34 cellular contexts compared by ENCODE assay signal in genomic region chr7:106190589-106191330, GRCh38.
DNase-seq lines count a peak whose midpoint lies in the region; ATAC-seq, FAIRE-seq and TF ChIP-seq lines count a peak whose summit lies in the region.
"Had no signal": no experiment of that assay in that cellular context is flagged by ENCODE, and none has a peak within 500 bp of the region (broad histone marks: within the 10 kb centered on the region; RNA-seq: fewer than 3 reads in every experiment).

No MANE protein-coding gene starts in this region.

- intact Hi-C loops in HepG2 (cut with micrococcal nuclease; ENCODE audit: unreplicated experiment), result no loop called here

- no peak overlapping the region for H3K4me3 ChIP-seq in liver (ENCODE audit: low read depth in 1 of 3, low read length in 3 of 3)
- no peak overlapping the region for H3K4me3 ChIP-seq in HepG2 (replicated peaks in 1 of 3; ENCODE audit: insufficient read depth in 1 of 3, low read depth in 2 of 3, low read length in 3 of 3)
- H3K4me3 ChIP-seq: A549, esophagus muscularis mucosa, HAP-1, hepatocyte, left lung, prostate gland, thoracic aorta had no signal

- no peaks in the 10 kb centered on the region for H3K36me3 ChIP-seq in liver (ENCODE audit: control insufficient read depth in 4 of 4, insufficient read depth in 3 of 4, low read depth in 1 of 4, low read length in 3 of 4)
- no peaks in the 10 kb centered on the region for H3K36me3 ChIP-seq in HepG2 (replicated peaks in 1 of 2; ENCODE audit: control insufficient read depth in 1 of 2, insufficient read depth in 2 of 2, low read length in 2 of 2)
- H3K36me3 ChIP-seq: esophagus muscularis mucosa, HAP-1, left lung, prostate gland, thoracic aorta had no signal

- BruUV-seq in HepG2 (replicated peaks; lab: Mats Ljungman, UMichigan), result no TSS peak

- H3K27ac ChIP-seq in liver (ENCODE audit: low read depth in 1 of 2, low read length in 2 of 2) (no peak overlapping the region), HepG2 (ENCODE audit: extremely low read length, insufficient read depth, low read length) (no peak overlapping the region)
- H3K27ac ChIP-seq: A549, esophagus muscularis mucosa, hepatocyte, left lung, thoracic aorta had no signal

- no peak overlapping the region for H3K4me2 ChIP-seq in HepG2 (ENCODE audit: low read depth, low read length)
- H3K4me2 ChIP-seq: A549, hepatocyte had no signal

- TF ChIP-seq RAD21 in liver (IDR thresholded peaks at IDR 0.05) (no peak), HepG2 (CRISPR knock-in tag; IDR thresholded peaks at IDR 0.05) (no peak)

- CTCF ChIA-PET in HepG2 (lab: Yijun Ruan, JAX; ENCODE audit: low intra/inter-chr PET ratio, low total read pairs), result no interaction called here

- POLR2A ChIA-PET in HepG2 (lab: Yijun Ruan, JAX), result no interaction called here

- TF ChIP-seq POLR2A in HepG2 (IDR thresholded peaks at IDR 0.05; ENCODE audit: insufficient read depth in 1 of 2, low read depth in 2 of 2, low read length in 2 of 2), result no peak

- TF ChIP-seq EP300 in HepG2 (IDR thresholded peaks at IDR 0.05; ENCODE audit: low read depth in 2 of 2, low read length in 2 of 2) (no peak), HepG2 (CRISPR knock-in tag; IDR thresholded peaks at IDR 0.05; ENCODE audit: borderline replicate concordance) (no peak)

- H2AFZ ChIP-seq in HepG2 (ENCODE audit: low read length), result no peak overlapping the region
- H2AFZ ChIP-seq: hepatocyte had no signal

- no peaks in the 10 kb centered on the region for H3K79me2 ChIP-seq in HepG2 (ENCODE audit: insufficient read depth, low read length)
- H3K79me2 ChIP-seq: hepatocyte had no signal

- WGBS in liver, result 85% methylated on average over 10 of the region's 10 CpGs
- 2% methylated on average over 10 of the region's 10 CpGs for WGBS in HepG2 (ENCODE audit: low lambda C conversion rate)

- H3K4me1 ChIP-seq in liver (ENCODE audit: control insufficient read depth in 4 of 4, insufficient read depth in 4 of 4, low read length in 3 of 4) (peaks cover 0 to 2% (median under 1%) of the 10 kb centered on the region in 4 donors), HepG2 (ENCODE audit: insufficient read depth, low read length) (no peaks in the 10 kb centered on the region)
- H3K4me1 ChIP-seq: A549, HAP-1, left lung, prostate gland had no signal

- FAIRE-seq in HepG2 (lab: Jason Lieb, UNC), result no peak
- FAIRE-seq: A549, bronchial epithelial cell, colon, frontal cortex, GM18507, HTR-8/SVneo had no signal

- H3K9ac ChIP-seq in liver (ENCODE audit: low read depth in 1 of 2, low read length in 2 of 2) (no peak overlapping the region), HepG2 (ENCODE audit: insufficient read depth, low read depth, low read length) (no peak overlapping the region)

- ATAC-seq in HepG2 (no peak), HG03460 (IDR thresholded peaks at IDR 0.05; ENCODE audit: unreplicated experiment) (no peak), HG02970 (IDR thresholded peaks at IDR 0.05; ENCODE audit: low FRiP score, unreplicated experiment) (no peak)
- ATAC-seq: A549; CD8-positive, alpha-beta T cell; effector memory CD8-positive, alpha-beta T cell; left lung had no signal

- TF ChIP-seq CTCF in liver (IDR thresholded peaks at IDR 0.05; ENCODE audit: low read depth, low read length, missing input control) (no peak), HepG2 (CRISPR knock-in tag; IDR thresholded peaks at IDR 0.05) (no peak)

- no peaks in the 10 kb centered on the region for H3K9me3 ChIP-seq in liver (ENCODE audit: control insufficient read depth in 4 of 4, low read length in 3 of 4)
- no peaks in the 10 kb centered on the region for H3K9me3 ChIP-seq in HepG2 (ENCODE audit: low read length)
- H3K9me3 ChIP-seq: A549, esophagus muscularis mucosa, HAP-1, left lung, prostate gland, thoracic aorta had no signal

- no peaks in the 10 kb centered on the region for H4K20me1 ChIP-seq in HepG2 (ENCODE audit: insufficient read depth, low read length)

- no peak for DNase-seq in HepG2 (ENCODE audit: low spot score)
- peak; percentile 43 for DNase-seq in NCI-H2081 treated with DMSO at 0.1 percent for 48 hours (lab: John Stamatoyannopoulos, UW)
- DNase-seq in dermis microvascular lymphatic vessel endothelial cell (ENCODE audit: low read depth in 2 of 2), result peak; percentile 36 to 84
- no peak for DNase-seq in nucleus accumbens (lab: John Stamatoyannopoulos, UW)
- no peak for DNase-seq in C1 segment of cervical spinal cord (lab: John Stamatoyannopoulos, UW)
- DNase-seq: activated CD4-positive, alpha-beta T cell treated with anti-CD3 and anti-CD28 coated beads for 4 hours; activated CD8-positive, alpha-beta memory T cell treated with anti-CD3 and anti-CD28 coated beads for 24 hours; activated effector memory CD4-positive, alpha-beta T cell treated with Interleukin-2 at 50 U/mL for 16 hours; anterior cingulate cortex; CD8-positive, alpha-beta T cell; DMS79; effector memory CD8-positive, alpha-beta T cell; KG1; left lung; MM.1S; naive B cell; NCI-H187; NCI-H2227 treated with DMSO at 0.1 percent for 48 hours; OCI-M1; stimulated activated naive CD4-positive, alpha-beta T cell treated with Interleukin-2 at 50 U/mL for 16 hours had no signal

- in situ Hi-C loops in HepG2 (cut with HindIII; ENCODE audit: extremely low pct_ligation_motif_present, low pct_unique_long_range_greater_than_20kb), result no loop called here

- H3K27me3 ChIP-seq in liver (ENCODE audit: control insufficient read depth in 4 of 4, insufficient read depth in 4 of 4, low read length in 3 of 4) (no peaks in the 10 kb centered on the region), HepG2 (ENCODE audit: control insufficient read depth in 1 of 2, insufficient read depth in 2 of 2, low read length in 2 of 2) (peaks cover 0 to 16% of the 10 kb centered on the region in 2 experiments; a peak in 4 of 5 replicates)
- H3K27me3 ChIP-seq: esophagus muscularis mucosa, left lung had no signal

TF ChIP-seq in liver, 16 proteins besides CTCF, POLR2A, EP300 and RAD21 (continues in another document):
- no peak for TF ChIP-seq EGR1 (IDR thresholded peaks at IDR 0.05; ENCODE audit: low read depth in 2 of 2)
- TF ChIP-seq FOXA2 (IDR thresholded peaks at IDR 0.05), result no peak
- no peak for TF ChIP-seq RXRA (IDR thresholded peaks at IDR 0.05)
- no peak for TF ChIP-seq REST (IDR thresholded peaks at IDR 0.05)
- no peak for TF ChIP-seq ATF3 (IDR thresholded peaks at IDR 0.05)

TF ChIP-seq in HepG2, 621 proteins besides CTCF, POLR2A, EP300 and RAD21:
- TF ChIP-seq TEAD2 (CRISPR knock-in tag; IDR thresholded peaks at IDR 0.05), result no peak
- no peak for TF ChIP-seq ZSCAN20 (CRISPR knock-in tag; IDR thresholded peaks at IDR 0.05; ENCODE audit: borderline replicate concordance)
- no peak for TF ChIP-seq ZFP91 (CRISPR knock-in tag; IDR thresholded peaks at IDR 0.05; ENCODE audit: borderline replicate concordance)
- no peak for TF ChIP-seq ZFY (CRISPR knock-in tag; IDR thresholded peaks at IDR 0.05)
- TF ChIP-seq ZNF597 (CRISPR knock-in tag; IDR thresholded peaks at IDR 0.05), result no peak
- TF ChIP-seq ZNF761 (CRISPR knock-in tag; conservative IDR thresholded peaks at IDR 0.05), result no peak
- no peak for TF ChIP-seq MXD1 (CRISPR knock-in tag; IDR thresholded peaks at IDR 0.05)
- TF ChIP-seq ESRRA (CRISPR knock-in tag; IDR thresholded peaks at IDR 0.05; ENCODE audit: low read depth), result no peak
- TF ChIP-seq PRDM4 (CRISPR knock-in tag; IDR thresholded peaks at IDR 0.05; ENCODE audit: borderline replicate concordance), result no peak

Comparison
In these comparisons a context has a peak if more than half of its experiments do, and no peak if none do; other contexts are left out.
1. DNase-seq: peak in NCI-H2081 treated with DMSO at 0.1 percent for 48 hours (single experiment) and dermis microvascular lymphatic vessel endothelial cell (2 of 2); none in HepG2 (single experiment), nucleus accumbens (0 of 56) and C1 segment of cervical spinal cord (0 of 14).